Comparison of ENCODE assay signal across 8 cellular contexts in genomic region chr4:73662709-73663546, GRCh38. TPM values are rescaled to one million over a fixed set of nuclear protein-coding genes. Genes with fewer than 3 reads are reported as not detected.
DNase-seq lines count a peak whose midpoint lies in the region; ATAC-seq and TF ChIP-seq lines count a peak whose summit lies in the region.

No MANE protein-coding gene starts in this region.

- no peak for TF ChIP-seq EP300 in Ishikawa (IDR thresholded peaks at IDR 0.05; ENCODE audit: borderline replicate concordance)

- no peak overlapping the region for H3K4me2 ChIP-seq in PC-9

- H3K27ac ChIP-seq in PC-9, result no peak overlapping the region
- no peak overlapping the region for H3K27ac ChIP-seq in esophagus squamous epithelium
- no peak overlapping the region for H3K27ac ChIP-seq in psoas muscle

- H3K9me3 ChIP-seq in PC-9 (ENCODE audit: insufficient read depth, low read depth) (no peaks in the 10 kb centered on the region), esophagus squamous epithelium (no peaks in the 10 kb centered on the region), psoas muscle (no peaks in the 10 kb centered on the region)

- H3K9me3 Mint-ChIP-seq in Calu3 (ENCODE audit: low read depth, unreplicated experiment), result no peaks in the 10 kb centered on the region
- no peaks in the 10 kb centered on the region for H3K9me3 Mint-ChIP-seq in activated CD4-positive, alpha-beta T cell treated with anti-CD3 and anti-CD28 coated beads, Interleukin-2, amount 10 ng/mL, durations not matched to agents 7 days and 5 days

- DNase-seq in Calu3, result no peak
- DNase-seq in PC-9, result no peak
- DNase-seq in esophagus squamous epithelium (lab: John Stamatoyannopoulos, UW), result no peak
- no peak for DNase-seq in psoas muscle
- no peak for DNase-seq in activated CD4-positive, alpha-beta T cell treated with anti-CD3 and anti-CD28 coated beads, Interleukin-2, amount 10 ng/mL, durations not matched to agents 7 days and 5 days

- H3K27me3 Mint-ChIP-seq in Calu3 (ENCODE audit: unreplicated experiment), result no peaks in the 10 kb centered on the region
- H3K27me3 Mint-ChIP-seq in activated CD4-positive, alpha-beta T cell treated with anti-CD3 and anti-CD28 coated beads, Interleukin-2, amount 10 ng/mL, durations not matched to agents 7 days and 5 days, result no peaks in the 10 kb centered on the region

- H3K4me3 Mint-ChIP-seq in Calu3 (ENCODE audit: low read depth, unreplicated experiment), result no peak overlapping the region
- H3K4me3 Mint-ChIP-seq in activated CD4-positive, alpha-beta T cell treated with anti-CD3 and anti-CD28 coated beads, Interleukin-2, amount 10 ng/mL, durations not matched to agents 7 days and 5 days, result no peak overlapping the region

- BruUV-seq in Calu3 (replicated peaks; lab: Mats Ljungman, UMichigan) (no TSS peak), PC-9 (replicated peaks; lab: Mats Ljungman, UMichigan) (no TSS peak)

- H4K20me1 ChIP-seq in PC-9 (ENCODE audit: insufficient read depth), result no peaks in the 10 kb centered on the region

- H3K36me3 ChIP-seq in PC-9 (ENCODE audit: low read depth), result no peaks in the 10 kb centered on the region
- H3K36me3 ChIP-seq in esophagus squamous epithelium, result no peaks in the 10 kb centered on the region
- H3K36me3 ChIP-seq in psoas muscle (ENCODE audit: insufficient read depth in 1 of 2, low read depth in 1 of 2), result no peaks in the 10 kb centered on the region

- no peaks in the 10 kb centered on the region for H3K36me3 Mint-ChIP-seq in Calu3 (ENCODE audit: insufficient read depth, unreplicated experiment)
- H3K36me3 Mint-ChIP-seq in activated CD4-positive, alpha-beta T cell treated with anti-CD3 and anti-CD28 coated beads, Interleukin-2, amount 10 ng/mL, durations not matched to agents 7 days and 5 days (ENCODE audit: low read depth), result no peaks in the 10 kb centered on the region

- CTCF ChIA-PET in Calu3 (lab: Charles Lee) (interaction anchor here (0.7 to 3.2 kb wide), 2 partner anchors 165 to 202 kb away, joined by 3 to 12 read pairs; no protein-coding TSS in a partner anchor), PC-9 (lab: Charles Lee) (interaction anchor here (0.6 to 0.7 kb wide), 2 partner anchors 462 to 532 kb away, joined by 3 read pairs; no protein-coding TSS in a partner anchor)
- CTCF ChIA-PET in activated CD4-positive, alpha-beta T cell treated with anti-CD3 and anti-CD28 coated beads, Interleukin-2, amount 10 ng/mL, durations not matched to agents 7 days and 5 days (lab: Charles Lee), result interaction anchor here (0.9 kb wide), 1 partner anchor 17 kb away, joined by 3 read pairs; no protein-coding TSS in a partner anchor

- POLR2A ChIA-PET in PC-9 (lab: Charles Lee; ENCODE audit: unreplicated experiment), result interaction anchor here (0.6 to 0.7 kb wide), 2 partner anchors 202 to 375 kb away, joined by 3 to 8 read pairs; partner anchors contain the start of gene CXCL3
- POLR2A ChIA-PET in activated CD4-positive, alpha-beta T cell treated with anti-CD3 and anti-CD28 coated beads, Interleukin-2, amount 10 ng/mL, durations not matched to agents 7 days and 5 days (lab: Charles Lee), result no interaction called here

- H2AFZ ChIP-seq in PC-9, result no peak overlapping the region

- TF ChIP-seq CTCF in Calu3 (IDR thresholded peaks at IDR 0.05; ENCODE audit: unreplicated experiment), result peak; percentile 28
- TF ChIP-seq CTCF in PC-9 (conservative IDR thresholded peaks at IDR 0.05), result peak; percentile 72
- peak; percentile 12 to 72 (median 52) for TF ChIP-seq CTCF in esophagus squamous epithelium (IDR thresholded peaks at IDR 0.05)
- peak; percentile 55 for TF ChIP-seq CTCF in psoas muscle (IDR thresholded peaks at IDR 0.05)

- intact Hi-C loops in Calu3 (cut with micrococcal nuclease; ENCODE audit: unreplicated experiment) (loop anchor here (1.0 to 5.0 kb wide), 3 partner anchors 203 to 469 kb away; no protein-coding TSS in a partner anchor), PC-9 (cut with micrococcal nuclease; ENCODE audit: unreplicated experiment) (loop anchor here (1.0 to 10.0 kb wide), 6 partner anchors 66 to 471 kb away; partner anchors contain the start of genes CXCL3 and CXCL8), esophagus squamous epithelium (cut with DNase I) (no loop called here), psoas muscle (cut with DNase I) (loop anchor here (5.0 kb wide), 3 partner anchors 199 to 469 kb away; no protein-coding TSS in a partner anchor)

- H3K79me2 ChIP-seq in PC-9 (ENCODE audit: low read depth), result no peaks in the 10 kb centered on the region

- peak overlapping the region; percentile 50 for H3K27ac Mint-ChIP-seq in Calu3 (ENCODE audit: unreplicated experiment)
- no peak overlapping the region for H3K27ac Mint-ChIP-seq in activated CD4-positive, alpha-beta T cell treated with anti-CD3 and anti-CD28 coated beads, Interleukin-2, amount 10 ng/mL, durations not matched to agents 7 days and 5 days

- H3K4me1 ChIP-seq in PC-9 (replicated peaks; ENCODE audit: insufficient read depth) (no peaks in the 10 kb centered on the region), esophagus squamous epithelium (no peaks in the 10 kb centered on the region), psoas muscle (no peaks in the 10 kb centered on the region)

- no peak for TF ChIP-seq POLR2A in esophagus squamous epithelium (IDR thresholded peaks at IDR 0.05)

- no peaks in the 10 kb centered on the region for H3K27me3 ChIP-seq in PC-9 (ENCODE audit: insufficient read depth, low read depth)
- no peaks in the 10 kb centered on the region for H3K27me3 ChIP-seq in esophagus squamous epithelium
- no peaks in the 10 kb centered on the region for H3K27me3 ChIP-seq in psoas muscle (ENCODE audit: insufficient read depth in 3 of 3, low read length in 2 of 3)

- peaks cover 33% of the 10 kb centered on the region for H3K4me1 Mint-ChIP-seq in Calu3 (ENCODE audit: low read depth, unreplicated experiment)
- H3K4me1 Mint-ChIP-seq in activated CD4-positive, alpha-beta T cell treated with anti-CD3 and anti-CD28 coated beads, Interleukin-2, amount 10 ng/mL, durations not matched to agents 7 days and 5 days, result no peaks in the 10 kb centered on the region

- TF ChIP-seq RAD21 in Ishikawa (IDR thresholded peaks at IDR 0.05; ENCODE audit: low read depth), result peak; percentile 94

- 19 to 25% methylated on average over 6 of the region's 6 CpGs for WGBS in esophagus squamous epithelium, 2 donors
- 23 to 29% (median 28%) methylated on average over 6 of the region's 6 CpGs for WGBS in psoas muscle, 3 donors

- no peak overlapping the region for H3K4me3 ChIP-seq in PC-9
- H3K4me3 ChIP-seq in esophagus squamous epithelium, result no peak overlapping the region
- H3K4me3 ChIP-seq in psoas muscle, result no peak overlapping the region

- no peaks in the 10 kb centered on the region for H3F3A ChIP-seq in PC-9 (ENCODE audit: insufficient read depth, low read depth)

- no peaks in the 10 kb centered on the region for H3K9me2 ChIP-seq in PC-9 (ENCODE audit: insufficient read depth)

- ATAC-seq in GM19467 (IDR thresholded peaks at IDR 0.05; ENCODE audit: unreplicated experiment), result peak; percentile 68
- ATAC-seq in psoas muscle, result peak in 3 of 4 donors; percentile 52 to 70 (median 55)
- ATAC-seq in HG02970 (IDR thresholded peaks at IDR 0.05; ENCODE audit: low FRiP score, unreplicated experiment), result no peak

TF ChIP-seq in Ishikawa, 13 proteins besides CTCF, POLR2A, EP300 and RAD21 (continues in another document):
- TF ChIP-seq USF1 (IDR thresholded peaks at IDR 0.05), result no peak
- no peak for TF ChIP-seq YY1 (IDR thresholded peaks at IDR 0.05; ENCODE audit: low read depth)
- TF ChIP-seq TEAD4 (IDR thresholded peaks at IDR 0.05), result no peak
- no peak for TF ChIP-seq FOXM1 (IDR thresholded peaks at IDR 0.05; ENCODE audit: borderline replicate concordance, low read depth)
- no peak for TF ChIP-seq CREB1 (IDR thresholded peaks at IDR 0.05; ENCODE audit: low read depth)
- TF ChIP-seq REST (IDR thresholded peaks at IDR 0.05; ENCODE audit: low read depth), result no peak
- TF ChIP-seq CEBPB (IDR thresholded peaks at IDR 0.05), result no peak
- TF ChIP-seq TAF1 (IDR thresholded peaks at IDR 0.05; ENCODE audit: low read depth), result no peak
- no peak for TF ChIP-seq MAX (IDR thresholded peaks at IDR 0.05)

RNA-seq across cellular contexts. Expression of gene RASSF6, which starts 42.7 kb away (rescaled TPM):
- 12.5 and 12.8 TPM in 2 replicates for total RNA-seq in Calu3 (2022)
- total RNA-seq in PC-9 (2021), result 0.40 and 0.59 TPM in 2 replicates
- 1 to 10 TPM; 2.6 to 6.7 (median 4.3) TPM for total RNA-seq in esophagus squamous epithelium
- total RNA-seq in psoas muscle, result not detected
- polyA plus RNA-seq in psoas muscle, result under 1 TPM in 1 of 3 donors, not detected in 2; 0.01 TPM
- under 1 TPM in 1 of 2 experiments, not detected in 1; 0.19 TPM for total RNA-seq in activated CD4-positive, alpha-beta T cell treated with anti-CD3 and anti-CD28 coated beads, Interleukin-2, amount 10 ng/mL, durations not matched to agents 7 days and 5 days
